Comparison of ENCODE assay signal across 27 cellular contexts in genomic region chr1:17735791-17736190, GRCh38. TPM values are rescaled to one million over a fixed set of nuclear protein-coding genes. Genes with fewer than 3 reads are reported as not detected.
"Had no signal": no experiment of that assay in that cellular context is flagged by ENCODE, and none has a peak within 500 bp of the region (broad histone marks: within the 10 kb centered on the region; RNA-seq: fewer than 3 reads in every experiment).

No MANE protein-coding gene starts in this region.

- FAIRE-seq: islet of Langerhans had no signal

- H3K4me3 ChIP-seq: colonic mucosa, esophagus squamous epithelium, heart left ventricle, psoas muscle, sigmoid colon, skin epidermis, testis, tibial nerve, upper lobe of right lung, vagina had no signal

- H3K27me3 ChIP-seq: colonic mucosa, testis, vagina had no signal

- DNase-seq: colonic mucosa; dermis blood vessel endothelial cell; esophagus squamous epithelium; foreskin melanocyte; hippocampal formation; kidney glomerular epithelial cell; natural killer cell; psoas muscle; sigmoid colon; stimulated activated CD4-positive, alpha-beta T cell treated with anti-CD3 and anti-CD28 coated beads, Interleukin-2, amount 100 ng/mL, for 24 hours; stimulated activated CD4-positive, alpha-beta T cell treated with anti-CD3 and anti-CD28 coated beads, Interleukin-4, amount 100 ng/mL, for 4 hours; stimulated activated naive B cell treated with anti-CD40 and anti-IgM and Interleukin-4, amounts not matched to agents 10 μg/mL and 1 μg/mL and 100 μg/mL, for 72 hours; stimulated activated naive CD8-positive, alpha-beta T cell treated with anti-CD3 and anti-CD28 coated beads, Interleukin-15, amount 100 ng/mL, for 72 hours; testis; upper lobe of right lung had no signal

- ATAC-seq: natural killer cell; psoas muscle; stimulated activated naive B cell treated with anti-CD40 and anti-IgM and Interleukin-4, amounts not matched to agents 10 μg/mL and 1 μg/mL and 100 μg/mL, for 72 hours; stimulated activated naive CD8-positive, alpha-beta T cell treated with anti-CD3 and anti-CD28 coated beads, Interleukin-15, amount 100 ng/mL, for 72 hours; upper lobe of right lung had no signal

- H3K79me2 ChIP-seq: parathyroid adenoma had no signal

- H3K27ac ChIP-seq: colonic mucosa, esophagus squamous epithelium, heart left ventricle, parathyroid adenoma, psoas muscle, sigmoid colon, skin epidermis, testis, tibial nerve, upper lobe of right lung, vagina had no signal

- H3K36me3 ChIP-seq: colonic mucosa, esophagus squamous epithelium, heart left ventricle, sigmoid colon, tibial nerve, upper lobe of right lung, vagina had no signal

- H3K9ac ChIP-seq: parathyroid adenoma had no signal

- H3K4me1 ChIP-seq: colonic mucosa, esophagus squamous epithelium, heart left ventricle, parathyroid adenoma, psoas muscle, sigmoid colon, testis, tibial nerve, upper lobe of right lung, vagina had no signal

- H2AFZ ChIP-seq: parathyroid adenoma had no signal

- H3K9me3 ChIP-seq: colonic mucosa, esophagus squamous epithelium, heart left ventricle, psoas muscle, sigmoid colon, testis, tibial nerve, upper lobe of right lung, vagina had no signal

RNA-seq across cellular contexts. Expression of gene ACTL8, which starts 19.3 kb away (rescaled TPM):
- total RNA-seq: dermis blood vessel endothelial cell, epithelial cell of proximal tubule, heart left ventricle, lower leg skin, mucosa of gallbladder, myocyte, natural killer cell, omental fat pad, psoas muscle, sigmoid colon, subcutaneous adipose tissue, tibial nerve, upper lobe of right lung, vagina had no signal
- polyA plus RNA-seq: heart left ventricle, psoas muscle had no signal
